7 cellular contexts compared by ENCODE assay signal in genomic region chr3:111616417-111617105, GRCh38. TPM values are rescaled to one million over a fixed set of nuclear protein-coding genes. Genes with fewer than 3 reads are reported as not detected.
A peak's percentile ranks its signal among the peaks of the same experiment; 100 is the strongest.
DNase-seq lines count a peak whose midpoint lies in the region; ATAC-seq and TF ChIP-seq lines count a peak whose summit lies in the region.

No MANE protein-coding gene starts in this region.

- TF ChIP-seq CTCF in foreskin fibroblast (IDR thresholded peaks at IDR 0.05; ENCODE audit: low read depth, low read length), result peak; percentile 13

- DNase-seq in foreskin fibroblast (peak; percentile 9 to 25), NCI-H1436 (lab: John Stamatoyannopoulos, UW) (no peak), DMS153 treated with DMSO at 0.1 percent for 48 hours (lab: John Stamatoyannopoulos, UW; ENCODE audit: unreplicated experiment) (no peak)

- H3K27ac ChIP-seq in thymus (ENCODE audit: low read depth), result peak overlapping the region; percentile 36

- peaks cover 13% of the 10 kb centered on the region for H3K4me1 ChIP-seq in thymus (ENCODE audit: control insufficient read depth, insufficient read depth, low read length)

- peaks cover 8% of the 10 kb centered on the region for H3K36me3 ChIP-seq in thymus (ENCODE audit: control insufficient read depth, insufficient read depth)

- peaks cover 5% of the 10 kb centered on the region for H3K9me3 ChIP-seq in thymus (ENCODE audit: control insufficient read depth)

- H3K4me3 ChIP-seq in foreskin fibroblast (ENCODE audit: low read depth in 1 of 2, low read length in 2 of 2) (no peak overlapping the region), thymus (ENCODE audit: low read length) (no peak overlapping the region)

- no peaks in the 10 kb centered on the region for H3K27me3 ChIP-seq in thymus (ENCODE audit: control insufficient read depth, insufficient read depth)

- ATAC-seq in GM19324 (IDR thresholded peaks at IDR 0.05; ENCODE audit: low FRiP score, unreplicated experiment) (peak; percentile 89), HG03103 (IDR thresholded peaks at IDR 0.05; ENCODE audit: low read depth, unreplicated experiment) (peak; percentile 75)
- peak; percentile 93 for ATAC-seq in activated CD4-positive, CD25-positive, alpha-beta regulatory T cell treated with anti-CD3 and anti-CD28 coated beads, Interleukin-2, amount 50 U/mL, for 24 hours

- WGBS in thymus, result 64% methylated on average over 6 of the region's 6 CpGs

RNA-seq across cellular contexts. Expression of gene ZBED2, which starts 21.4 kb away (rescaled TPM):
- 37.9 TPM for polyA plus RNA-seq in thymus

RNA-seq across cellular contexts. Expression of gene PLCXD2, which starts 57.9 kb away (rescaled TPM):
- polyA plus RNA-seq in thymus, result 8.3 TPM

Comparison
In these comparisons a context has a peak if more than half of its experiments do, and no peak if none do; other contexts are left out.
1. DNase-seq: peak in foreskin fibroblast (2 of 2); none in NCI-H1436 (single experiment) and DMS153 treated with DMSO at 0.1 percent for 48 hours (single experiment).
2. Peak in every context shown above with its lines, with median percentiles within 50 percentile points of each other: ATAC-seq.